In the genomic region with DNA sequence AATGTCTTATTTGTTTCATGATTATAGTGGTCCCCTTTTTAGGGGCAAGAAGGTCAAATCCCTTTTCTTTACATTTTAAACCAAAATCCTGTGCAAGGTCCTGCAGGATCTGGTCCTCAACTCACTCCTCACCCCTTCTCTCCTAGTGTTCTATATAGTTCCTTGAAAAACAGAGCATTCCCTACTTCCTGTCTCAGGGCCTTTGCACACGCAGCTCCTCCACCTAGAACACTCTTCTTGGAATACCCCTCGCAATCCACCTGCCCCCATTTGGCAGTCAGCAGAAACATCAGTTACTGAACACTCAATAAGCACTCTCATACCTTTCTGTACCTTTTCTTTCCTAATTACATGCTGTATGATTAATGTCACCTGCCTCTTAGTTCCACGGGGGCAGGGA, we compare ENCODE assay signal across 16 cellular contexts. TPM values are rescaled to one million over a fixed set of nuclear protein-coding genes. Genes with fewer than 3 reads are reported as not detected.
DNase-seq lines count a peak whose midpoint lies in the region; ATAC-seq and TF ChIP-seq lines count a peak whose summit lies in the region.
"Had no signal": no experiment of that assay in that cellular context is flagged by ENCODE, and none has a peak within 500 bp of the region (broad histone marks: within the 10 kb centered on the region; RNA-seq: fewer than 3 reads in every experiment).

No MANE protein-coding gene starts in this region.

- no peaks in the 10 kb centered on the region for H3K27me3 Mint-ChIP-seq in activated T-cell treated with anti-CD3 and anti-CD28 coated beads, Interleukin-2, amount 50 U/mL, for 72 hours (ENCODE audit: low read depth)
- H3K27me3 Mint-ChIP-seq in activated naive CD8-positive, alpha-beta T cell: no peaks in the 10 kb centered on the region
- H3K27me3 Mint-ChIP-seq in progenitor cell of endocrine pancreas: no peaks in the 10 kb centered on the region
- H3K27me3 Mint-ChIP-seq: CD4-positive, CD25-positive, alpha-beta regulatory T cell had no signal

- no peaks in the 10 kb centered on the region for H3K9me3 Mint-ChIP-seq in activated T-cell treated with anti-CD3 and anti-CD28 coated beads, Interleukin-2, amount 50 U/mL, for 72 hours
- H3K9me3 Mint-ChIP-seq in activated naive CD8-positive, alpha-beta T cell (ENCODE audit: low read depth): no peaks in the 10 kb centered on the region
- no peaks in the 10 kb centered on the region for H3K9me3 Mint-ChIP-seq in progenitor cell of endocrine pancreas (ENCODE audit: low read depth)
- H3K9me3 Mint-ChIP-seq: CD4-positive, CD25-positive, alpha-beta regulatory T cell had no signal

- H3K4me1 Mint-ChIP-seq in activated T-cell treated with anti-CD3 and anti-CD28 coated beads, Interleukin-2, amount 50 U/mL, for 72 hours (ENCODE audit: low read depth): peaks cover 77% of the 10 kb centered on the region
- peaks cover 55% of the 10 kb centered on the region for H3K4me1 Mint-ChIP-seq in activated naive CD8-positive, alpha-beta T cell (ENCODE audit: low read depth)
- H3K4me1 Mint-ChIP-seq in progenitor cell of endocrine pancreas (ENCODE audit: low read depth): peaks cover 13% of the 10 kb centered on the region

- peak overlapping the region; percentile 66 for H3K27ac Mint-ChIP-seq in activated T-cell treated with anti-CD3 and anti-CD28 coated beads, Interleukin-2, amount 50 U/mL, for 72 hours
- peak overlapping the region; percentile 65 for H3K27ac Mint-ChIP-seq in activated naive CD8-positive, alpha-beta T cell
- H3K27ac Mint-ChIP-seq in progenitor cell of endocrine pancreas: peak overlapping the region; percentile 13

- TF ChIP-seq CTCF in progenitor cell of endocrine pancreas (IDR thresholded peaks at IDR 0.05; ENCODE audit: unreplicated experiment): no peak

- H3K36me3 Mint-ChIP-seq in activated T-cell treated with anti-CD3 and anti-CD28 coated beads, Interleukin-2, amount 50 U/mL, for 72 hours (ENCODE audit: insufficient read depth in 2 of 2): peaks cover 13 to 45% of the 10 kb centered on the region in 2 donors
- H3K36me3 Mint-ChIP-seq in activated naive CD8-positive, alpha-beta T cell: peaks cover 17% of the 10 kb centered on the region
- H3K36me3 Mint-ChIP-seq in progenitor cell of endocrine pancreas (ENCODE audit: insufficient read depth): peaks cover 12% of the 10 kb centered on the region

- H3K4me3 Mint-ChIP-seq in activated T-cell treated with anti-CD3 and anti-CD28 coated beads, Interleukin-2, amount 50 U/mL, for 72 hours: no peak overlapping the region
- H3K4me3 Mint-ChIP-seq in activated naive CD8-positive, alpha-beta T cell: no peak overlapping the region
- no peak overlapping the region for H3K4me3 Mint-ChIP-seq in progenitor cell of endocrine pancreas (ENCODE audit: low read depth)

- ATAC-seq in activated T-cell treated with anti-CD3 and anti-CD28 coated beads, Interleukin-2, amount 50 U/mL, for 72 hours (replicated peaks in 1 of 2): no peak
- ATAC-seq in HG03439 (IDR thresholded peaks at IDR 0.05; ENCODE audit: unreplicated experiment): no peak

- no peak for DNase-seq in activated T-cell treated with anti-CD3 and anti-CD28 coated beads, Interleukin-2, amount 50 U/mL, for 72 hours
- DNase-seq in activated T-cell treated with anti-CD3 and anti-CD28 coated beads for 4 hours (no peak), NCI-H69 (lab: John Stamatoyannopoulos, UW) (peak; percentile 58), progenitor cell of endocrine pancreas (ENCODE audit: low spot score, unreplicated experiment) (no peak), DMS114 treated with DMSO at 0.1 percent for 48 hours (lab: John Stamatoyannopoulos, UW; ENCODE audit: unreplicated experiment) (no peak)
- DNase-seq: ACHN; CD4-positive, CD25-positive, alpha-beta regulatory T cell; DND-41; GDM1; IMR-90; NCI-H187 treated with DMSO at 0.1 percent for 48 hours; NCI-H82 had no signal

RNA-seq across cellular contexts. Expression of a gene that starts 3.2 kb away (rescaled TPM):
- total RNA-seq in activated T-cell treated with anti-CD3 and anti-CD28 coated beads, Interleukin-2, amount 50 U/mL, for 72 hours: 10 to 100 TPM; 55.7 to 56.4 TPM
- 55.9 and 69.7 TPM in 2 replicates for total RNA-seq in progenitor cell of endocrine pancreas

RNA-seq across cellular contexts. Expression of a gene that starts 7.2 kb away (rescaled TPM):
- 100 to 1,000 TPM; 168 to 181 TPM for total RNA-seq in activated T-cell treated with anti-CD3 and anti-CD28 coated beads, Interleukin-2, amount 50 U/mL, for 72 hours
- total RNA-seq in progenitor cell of endocrine pancreas: 50.1 and 52.8 TPM in 2 replicates

RNA-seq across cellular contexts. Expression of a gene that starts 16.2 kb away (rescaled TPM):
- total RNA-seq in activated T-cell treated with anti-CD3 and anti-CD28 coated beads, Interleukin-2, amount 50 U/mL, for 72 hours: not detected
- total RNA-seq in progenitor cell of endocrine pancreas: 0.16 and 0.19 TPM in 2 replicates
- total RNA-seq: IMR-90, LHCN-M2, NCI-H460 had no signal

RNA-seq across cellular contexts. Expression of a gene that starts 28.3 kb away (rescaled TPM):
- 10 to 100 TPM; 44.5 to 51.6 TPM for total RNA-seq in activated T-cell treated with anti-CD3 and anti-CD28 coated beads, Interleukin-2, amount 50 U/mL, for 72 hours
- total RNA-seq in progenitor cell of endocrine pancreas: 61.4 and 65.6 TPM in 2 replicates

RNA-seq across cellular contexts. Expression of a gene that starts 54.3 kb away (rescaled TPM):
- total RNA-seq in activated T-cell treated with anti-CD3 and anti-CD28 coated beads, Interleukin-2, amount 50 U/mL, for 72 hours: 10 to 100 TPM; 66.2 to 67.5 TPM
- 116 and 122 TPM in 2 replicates for total RNA-seq in progenitor cell of endocrine pancreas

Comparison
In these comparisons a context has a peak if more than half of its experiments do, and no peak if none do; other contexts are left out.
1. H3K27ac Mint-ChIP-seq: peak in every context shown above with its lines; median percentile 66 in activated T-cell treated with anti-CD3 and anti-CD28 coated beads, Interleukin-2, amount 50 U/mL, for 72 hours; 65 in activated naive CD8-positive, alpha-beta T cell; 13 in progenitor cell of endocrine pancreas.